Comparison of ENCODE assay signal across 15 cellular contexts in genomic region chr13:75181906-75182305, GRCh38.
A peak's percentile ranks its signal among the peaks of the same experiment; 100 is the strongest.
DNase-seq lines count a peak whose midpoint lies in the region; ATAC-seq and TF ChIP-seq lines count a peak whose summit lies in the region.
"Had no signal": no experiment of that assay in that cellular context is flagged by ENCODE, and none has a peak within 500 bp of the region (broad histone marks: within the 10 kb centered on the region; RNA-seq: fewer than 3 reads in every experiment).

No MANE protein-coding gene starts in this region.

- intact Hi-C loops in right cardiac atrium (cut with DNase I) (no loop called here), prostate gland (cut with DNase I) (no loop called here)

- no peaks in the 10 kb centered on the region for H3K9me3 ChIP-seq in right cardiac atrium (ENCODE audit: control insufficient read depth, low read length)
- peaks cover 0 to 10% of the 10 kb centered on the region in 2 donors for H3K9me3 ChIP-seq in right atrium auricular region
- no peaks in the 10 kb centered on the region for H3K9me3 ChIP-seq in prostate gland
- H3K9me3 ChIP-seq: Peyer's patch had no signal

- DNase-seq in right cardiac atrium = no peak
- DNase-seq in right atrium auricular region (ENCODE audit: low spot score) = no peak
- DNase-seq in astrocyte of the cerebellum (ENCODE audit: low read depth) = peak; percentile 70
- peak; percentile 93 for DNase-seq in iris pigment epithelial cell (ENCODE audit: low read depth)
- no peak for DNase-seq in H7
- DNase-seq in type B pancreatic cell (ENCODE audit: extremely low spot score, unreplicated experiment) = no peak
- no peak for DNase-seq in prostate gland (ENCODE audit: low spot score)
- no peak for DNase-seq in activated effector memory CD4-positive, alpha-beta T cell treated with anti-CD3 and anti-CD28 coated beads, Interleukin-2, amount 50 U/mL, for 16 hours
- DNase-seq: activated CD4-positive, alpha-beta memory T cell treated with anti-CD3 and anti-CD28 coated beads, Interleukin-2, amount 10 ng/mL, durations not matched to agents 7 days and 5 days; cerebellar nuclear complex; esophagus squamous epithelium; NCI-H1105 treated with DMSO at 0.1 percent for 48 hours; NCI-H510A treated with DMSO at 0.1 percent for 48 hours; Peyer's patch had no signal

- TF ChIP-seq CTCF in right atrium auricular region (IDR thresholded peaks at IDR 0.05) (no peak), astrocyte of the cerebellum (IDR thresholded peaks at IDR 0.05; ENCODE audit: low read depth, low read length, missing control alignments) (no peak), type B pancreatic cell (conservative IDR thresholded peaks at IDR 0.05) (no peak), prostate gland (IDR thresholded peaks at IDR 0.05) (no peak)

- H3K27me3 Mint-ChIP-seq in type B pancreatic cell = no peaks in the 10 kb centered on the region
- H3K27me3 Mint-ChIP-seq: activated CD4-positive, alpha-beta memory T cell treated with anti-CD3 and anti-CD28 coated beads, Interleukin-2, amount 10 ng/mL, durations not matched to agents 7 days and 5 days had no signal

- TF ChIP-seq POLR2A in prostate gland (IDR thresholded peaks at IDR 0.05) = no peak

- H3K4me3 Mint-ChIP-seq in type B pancreatic cell = no peak overlapping the region
- H3K4me3 Mint-ChIP-seq: activated CD4-positive, alpha-beta memory T cell treated with anti-CD3 and anti-CD28 coated beads, Interleukin-2, amount 10 ng/mL, durations not matched to agents 7 days and 5 days had no signal

- H3K36me3 Mint-ChIP-seq in type B pancreatic cell = no peaks in the 10 kb centered on the region

- H3K9me3 Mint-ChIP-seq in type B pancreatic cell = peaks cover 20% of the 10 kb centered on the region

- H3K27me3 ChIP-seq in right cardiac atrium (ENCODE audit: control insufficient read depth, insufficient read depth) = no peaks in the 10 kb centered on the region
- no peaks in the 10 kb centered on the region for H3K27me3 ChIP-seq in right atrium auricular region
- no peaks in the 10 kb centered on the region for H3K27me3 ChIP-seq in H7 (ENCODE audit: control insufficient read depth, insufficient read depth, low read length)
- H3K27me3 ChIP-seq in prostate gland (replicated peaks; ENCODE audit: insufficient read depth) = no peaks in the 10 kb centered on the region
- H3K27me3 ChIP-seq: esophagus squamous epithelium, Peyer's patch, tibial nerve had no signal

- in situ Hi-C loops in astrocyte of the cerebellum (cut with HindIII; ENCODE audit: low sequenced_read_pairs) = no loop called here

- no peak overlapping the region for H3K27ac Mint-ChIP-seq in type B pancreatic cell
- H3K27ac Mint-ChIP-seq: activated CD4-positive, alpha-beta memory T cell treated with anti-CD3 and anti-CD28 coated beads, Interleukin-2, amount 10 ng/mL, durations not matched to agents 7 days and 5 days had no signal

- H3K4me1 ChIP-seq in right cardiac atrium (ENCODE audit: control insufficient read depth, insufficient read depth, low read length) (peaks cover 3% of the 10 kb centered on the region), right atrium auricular region (peaks cover 0 to 7% of the 10 kb centered on the region in 2 donors), prostate gland (replicated peaks) (no peaks in the 10 kb centered on the region)
- H3K4me1 ChIP-seq: esophagus squamous epithelium, Peyer's patch, tibial nerve had no signal

- H3K4me3 ChIP-seq in right cardiac atrium (ENCODE audit: low read length) = no peak overlapping the region
- no peak overlapping the region for H3K4me3 ChIP-seq in right atrium auricular region
- no peak overlapping the region for H3K4me3 ChIP-seq in astrocyte of the cerebellum (ENCODE audit: low read depth, low read length)
- H3K4me3 ChIP-seq in H7 (ENCODE audit: insufficient read depth, low read depth, low read length) = no peak overlapping the region
- no peak overlapping the region for H3K4me3 ChIP-seq in prostate gland
- H3K4me3 ChIP-seq: esophagus squamous epithelium, Peyer's patch, tibial nerve had no signal

- ATAC-seq in right cardiac atrium = peak; percentile 77 to 80

- 26% methylated on average over 2 of the region's 2 CpGs for WGBS in right cardiac atrium
- WGBS in prostate gland = 46% methylated on average over 2 of the region's 2 CpGs

- H3K36me3 ChIP-seq in right atrium auricular region (no peaks in the 10 kb centered on the region), H7 (replicated peaks; ENCODE audit: control insufficient read depth, insufficient read depth, low read length) (no peaks in the 10 kb centered on the region), prostate gland (no peaks in the 10 kb centered on the region)
- H3K36me3 ChIP-seq: esophagus squamous epithelium, Peyer's patch, tibial nerve had no signal

- H3K4me1 Mint-ChIP-seq in type B pancreatic cell (ENCODE audit: unreplicated experiment) = no peaks in the 10 kb centered on the region
- H3K4me1 Mint-ChIP-seq: activated CD4-positive, alpha-beta memory T cell treated with anti-CD3 and anti-CD28 coated beads, Interleukin-2, amount 10 ng/mL, durations not matched to agents 7 days and 5 days had no signal

- H3K27ac ChIP-seq in right cardiac atrium (ENCODE audit: low read length) (no peak overlapping the region), right atrium auricular region (no peak overlapping the region), prostate gland (no peak overlapping the region)
- H3K27ac ChIP-seq: esophagus squamous epithelium, Peyer's patch, tibial nerve had no signal

Comparison
In these comparisons a context has a peak if more than half of its experiments do, and no peak if none do; other contexts are left out.
1. DNase-seq: peak in astrocyte of the cerebellum (single experiment) and iris pigment epithelial cell (single experiment); none in right cardiac atrium (0 of 3), right atrium auricular region (single experiment), H7 (single experiment), type B pancreatic cell (single experiment), prostate gland (single experiment) and activated effector memory CD4-positive, alpha-beta T cell treated with anti-CD3 and anti-CD28 coated beads, Interleukin-2, amount 50 U/mL, for 16 hours (single experiment).